24 cellular contexts compared by ENCODE assay signal in the genomic region with DNA sequence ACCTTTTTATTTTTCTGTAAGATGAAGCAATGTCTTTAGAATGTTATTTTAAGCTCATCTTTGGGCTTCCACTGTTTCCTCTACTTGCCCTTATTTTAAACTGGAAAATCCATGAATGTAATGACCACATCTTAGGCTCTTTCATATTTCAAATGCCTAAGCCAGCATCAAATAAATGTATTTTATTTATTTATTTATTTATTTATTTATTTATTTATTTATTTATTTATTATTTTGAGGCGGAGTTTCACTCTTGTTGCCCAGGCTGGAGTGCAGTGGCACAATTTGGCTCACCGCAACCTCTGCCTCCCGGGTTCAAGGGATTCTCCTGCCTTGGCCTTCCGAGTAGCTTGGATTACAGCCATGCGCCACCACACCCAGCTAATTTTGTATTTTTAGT.
"Had no signal": no experiment of that assay in that cellular context is flagged by ENCODE, and none has a peak within 500 bp of the region (broad histone marks: within the 10 kb centered on the region; RNA-seq: fewer than 3 reads in every experiment).

No MANE protein-coding gene starts in this region.

- ATAC-seq: gastrocnemius medialis, heart left ventricle, left colon, left lung, lower lobe of right lung, mucosa of descending colon had no signal

- H3K4me3 ChIP-seq: coronary artery, dorsolateral prefrontal cortex, esophagus muscularis mucosa, gastrocnemius medialis, heart left ventricle, hepatocyte, left lung, lower lobe of right lung, mucosa of descending colon had no signal

- H3K27me3 Mint-ChIP-seq: naive B cell had no signal

- H3K27ac Mint-ChIP-seq: immature natural killer cell, mesothelial cell of epicardium had no signal

- H3K9me3 Mint-ChIP-seq: immature natural killer cell, mesothelial cell of epicardium, naive B cell had no signal

- DNase-seq: dermis blood vessel endothelial cell; effector CD4-positive, alpha-beta T cell; effector memory CD4-positive, alpha-beta T cell; foreskin fibroblast; foreskin melanocyte; gastrocnemius medialis; heart left ventricle; hypothalamus; immature natural killer cell; islet precursor cell; kidney; kidney glomerular epithelial cell; left colon; left ventricle myocardium superior; lower lobe of right lung; mesenchymal stem cell; mucosa of descending colon; naive B cell had no signal

- H3K4me1 ChIP-seq: left lung, lower lobe of right lung had no signal

- H3K27ac ChIP-seq: dorsolateral prefrontal cortex, esophagus muscularis mucosa, gastrocnemius medialis, heart left ventricle, hepatocyte, left lung, lower lobe of right lung had no signal

- H3K36me3 Mint-ChIP-seq: immature natural killer cell, mesothelial cell of epicardium, naive B cell had no signal

- H3K36me3 ChIP-seq: esophagus muscularis mucosa, gastrocnemius medialis, heart left ventricle, left lung, lower lobe of right lung had no signal

- H3K4me3 Mint-ChIP-seq: immature natural killer cell, mesothelial cell of epicardium had no signal

- H3K9me3 ChIP-seq: esophagus muscularis mucosa, gastrocnemius medialis, heart left ventricle, left lung, lower lobe of right lung, mucosa of descending colon had no signal
